Comparison of ENCODE assay signal across 1 cellular context in the genomic region with DNA sequence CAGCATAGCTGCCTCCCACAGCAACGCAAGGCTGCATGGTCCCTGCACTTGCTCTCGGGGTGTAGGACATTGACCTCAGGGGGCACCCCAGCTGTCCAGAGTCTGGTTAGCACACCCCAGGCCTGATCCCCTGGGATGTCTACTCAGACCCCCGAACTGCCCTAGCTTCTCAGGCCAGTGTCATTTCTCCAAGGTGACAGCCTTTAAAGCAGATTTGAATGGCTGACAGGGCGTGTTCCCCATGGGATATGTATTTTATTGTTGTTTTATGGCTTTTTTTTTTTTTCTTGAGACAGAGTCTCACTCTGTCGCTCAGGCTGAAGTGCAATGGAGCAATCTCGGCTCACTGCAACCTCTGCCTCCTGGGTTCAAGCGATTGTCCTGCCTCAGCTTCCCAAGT.
TF ChIP-seq lines count a peak whose summit lies in the region.

No MANE protein-coding gene starts in this region.

TF ChIP-seq in K562, 482 proteins besides CTCF, POLR2A, EP300 and RAD21 (continued from another document):
- TF ChIP-seq, protein P1, sequence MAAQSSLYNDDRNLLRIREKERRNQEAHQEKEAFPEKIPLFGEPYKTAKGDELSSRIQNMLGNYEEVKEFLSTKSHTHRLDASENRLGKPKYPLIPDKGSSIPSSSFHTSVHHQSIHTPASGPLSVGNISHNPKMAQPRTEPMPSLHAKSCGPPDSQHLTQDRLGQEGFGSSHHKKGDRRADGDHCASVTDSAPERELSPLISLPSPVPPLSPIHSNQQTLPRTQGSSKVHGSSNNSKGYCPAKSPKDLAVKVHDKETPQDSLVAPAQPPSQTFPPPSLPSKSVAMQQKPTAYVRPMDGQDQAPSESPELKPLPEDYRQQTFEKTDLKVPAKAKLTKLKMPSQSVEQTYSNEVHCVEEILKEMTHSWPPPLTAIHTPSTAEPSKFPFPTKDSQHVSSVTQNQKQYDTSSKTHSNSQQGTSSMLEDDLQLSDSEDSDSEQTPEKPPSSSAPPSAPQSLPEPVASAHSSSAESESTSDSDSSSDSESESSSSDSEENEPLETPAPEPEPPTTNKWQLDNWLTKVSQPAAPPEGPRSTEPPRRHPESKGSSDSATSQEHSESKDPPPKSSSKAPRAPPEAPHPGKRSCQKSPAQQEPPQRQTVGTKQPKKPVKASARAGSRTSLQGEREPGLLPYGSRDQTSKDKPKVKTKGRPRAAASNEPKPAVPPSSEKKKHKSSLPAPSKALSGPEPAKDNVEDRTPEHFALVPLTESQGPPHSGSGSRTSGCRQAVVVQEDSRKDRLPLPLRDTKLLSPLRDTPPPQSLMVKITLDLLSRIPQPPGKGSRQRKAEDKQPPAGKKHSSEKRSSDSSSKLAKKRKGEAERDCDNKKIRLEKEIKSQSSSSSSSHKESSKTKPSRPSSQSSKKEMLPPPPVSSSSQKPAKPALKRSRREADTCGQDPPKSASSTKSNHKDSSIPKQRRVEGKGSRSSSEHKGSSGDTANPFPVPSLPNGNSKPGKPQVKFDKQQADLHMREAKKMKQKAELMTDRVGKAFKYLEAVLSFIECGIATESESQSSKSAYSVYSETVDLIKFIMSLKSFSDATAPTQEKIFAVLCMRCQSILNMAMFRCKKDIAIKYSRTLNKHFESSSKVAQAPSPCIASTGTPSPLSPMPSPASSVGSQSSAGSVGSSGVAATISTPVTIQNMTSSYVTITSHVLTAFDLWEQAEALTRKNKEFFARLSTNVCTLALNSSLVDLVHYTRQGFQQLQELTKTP (IDR thresholded peaks at IDR 0.05; ENCODE audit: low read depth in 1 of 2, partially characterized antibody in 2 of 2) = no peak
